Comparison of ENCODE assay signal across 25 cellular contexts in genomic region chrX:153806999-153807575, GRCh38. TPM values are rescaled to one million over a fixed set of nuclear protein-coding genes. Genes with fewer than 3 reads are reported as not detected.
"Had no signal": no experiment of that assay in that cellular context is flagged by ENCODE, and none has a peak within 500 bp of the region (broad histone marks: within the 10 kb centered on the region; RNA-seq: fewer than 3 reads in every experiment).

No MANE protein-coding gene starts in this region.

- H3K4me3 Mint-ChIP-seq: activated CD4-positive, alpha-beta memory T cell treated with anti-CD3 and anti-CD28 coated beads for 36 hours; activated CD4-positive, alpha-beta T cell treated with anti-CD3 and anti-CD28 coated beads, Interleukin-2, amount 10 ng/mL, durations not matched to agents 7 days and 5 days; activated naive CD8-positive, alpha-beta T cell treated with anti-CD3 and anti-CD28 coated beads, Interleukin-2, amount 50 U/mL, for 24 hours; activated T-cell treated with anti-CD3 and anti-CD28 coated beads, Interleukin-2, amount 50 U/mL, for 4 hours had no signal

- H3K27me3 Mint-ChIP-seq: activated CD4-positive, alpha-beta memory T cell treated with anti-CD3 and anti-CD28 coated beads for 36 hours; activated CD4-positive, alpha-beta T cell treated with anti-CD3 and anti-CD28 coated beads, Interleukin-2, amount 10 ng/mL, durations not matched to agents 7 days and 5 days; activated naive CD8-positive, alpha-beta T cell treated with anti-CD3 and anti-CD28 coated beads, Interleukin-2, amount 50 U/mL, for 24 hours had no signal

- H3K4me1 Mint-ChIP-seq: activated CD4-positive, alpha-beta T cell treated with anti-CD3 and anti-CD28 coated beads, Interleukin-2, amount 10 ng/mL, durations not matched to agents 7 days and 5 days; activated naive CD8-positive, alpha-beta T cell treated with anti-CD3 and anti-CD28 coated beads, Interleukin-2, amount 50 U/mL, for 24 hours had no signal

- H3K36me3 ChIP-seq: ascending aorta, cardiac muscle cell had no signal

- H3K27me3 ChIP-seq: ascending aorta, body of pancreas, cardiac muscle cell had no signal

- DNase-seq: activated CD4-positive, alpha-beta memory T cell treated with anti-CD3 and anti-CD28 coated beads for 36 hours; activated CD4-positive, alpha-beta T cell treated with anti-CD3 and anti-CD28 coated beads, Interleukin-2, amount 10 ng/mL, durations not matched to agents 7 days and 5 days; activated CD4-positive, CD25-positive, alpha-beta regulatory T cell; activated CD8-positive, alpha-beta memory T cell treated with anti-CD3 and anti-CD28 coated beads for 24 hours; activated effector memory CD4-positive, alpha-beta T cell treated with anti-CD3 and anti-CD28 coated beads, Interleukin-2, amount 50 U/mL, for 16 hours; activated naive CD4-positive, alpha-beta T cell treated with Interleukin-2 at 50 U/mL for 16 hours; activated naive CD8-positive, alpha-beta T cell treated with anti-CD3 and anti-CD28 coated beads, Interleukin-2, amount 50 U/mL, for 24 hours; activated T-cell treated with anti-CD3 and anti-CD28 coated beads, Interleukin-2, amount 50 U/mL, for 4 hours; amniotic stem cell; body of pancreas; Karpas-422; NCI-H1048; NCI-H146; NCI-H187 treated with DMSO at 0.1 percent for 48 hours; NCI-H2081 treated with DMSO at 0.1 percent for 48 hours; NCI-H446; NCI-H524; PC-3; SIG-M5; T-helper 2 cell; T1000 had no signal

- H3K36me3 Mint-ChIP-seq: activated CD4-positive, alpha-beta memory T cell treated with anti-CD3 and anti-CD28 coated beads for 36 hours; activated naive CD4-positive, alpha-beta T cell treated with anti-CD3 and anti-CD28 coated beads, Interleukin-2, amount 50 U/mL, for 72 hours had no signal

- H3K27ac ChIP-seq: ascending aorta, body of pancreas, cardiac muscle cell, VCaP had no signal

- H3K9me3 ChIP-seq: ascending aorta, body of pancreas had no signal

- H3K4me1 ChIP-seq: ascending aorta, body of pancreas had no signal

- H3K27ac Mint-ChIP-seq: activated CD4-positive, alpha-beta memory T cell treated with anti-CD3 and anti-CD28 coated beads for 36 hours; activated CD4-positive, alpha-beta T cell treated with anti-CD3 and anti-CD28 coated beads, Interleukin-2, amount 10 ng/mL, durations not matched to agents 7 days and 5 days; activated naive CD4-positive, alpha-beta T cell treated with anti-CD3 and anti-CD28 coated beads, Interleukin-2, amount 50 U/mL, for 72 hours; activated naive CD8-positive, alpha-beta T cell treated with anti-CD3 and anti-CD28 coated beads, Interleukin-2, amount 50 U/mL, for 24 hours had no signal

- ATAC-seq: activated naive CD4-positive, alpha-beta T cell treated with anti-CD3 and anti-CD28 coated beads, Interleukin-2, amount 50 U/mL, for 72 hours; activated naive CD8-positive, alpha-beta T cell treated with anti-CD3 and anti-CD28 coated beads, Interleukin-2, amount 50 U/mL, for 24 hours; activated T-cell treated with anti-CD3 and anti-CD28 coated beads, Interleukin-2, amount 50 U/mL, for 4 hours; body of pancreas; PC-3 had no signal

- H3K9me3 Mint-ChIP-seq: activated CD4-positive, alpha-beta memory T cell treated with anti-CD3 and anti-CD28 coated beads for 36 hours; activated CD4-positive, alpha-beta T cell treated with anti-CD3 and anti-CD28 coated beads, Interleukin-2, amount 10 ng/mL, durations not matched to agents 7 days and 5 days; activated naive CD4-positive, alpha-beta T cell treated with anti-CD3 and anti-CD28 coated beads, Interleukin-2, amount 50 U/mL, for 72 hours; activated naive CD8-positive, alpha-beta T cell treated with anti-CD3 and anti-CD28 coated beads, Interleukin-2, amount 50 U/mL, for 24 hours; activated T-cell treated with anti-CD3 and anti-CD28 coated beads, Interleukin-2, amount 50 U/mL, for 4 hours had no signal

- H3K4me3 ChIP-seq: ascending aorta, body of pancreas, cardiac muscle cell had no signal

RNA-seq across cellular contexts. Expression of gene SRPK3, which starts 26.2 kb away (rescaled TPM):
- total RNA-seq: activated CD4-positive, alpha-beta memory T cell treated with anti-CD3 and anti-CD28 coated beads for 36 hours; activated CD4-positive, alpha-beta T cell treated with anti-CD3 and anti-CD28 coated beads, Interleukin-2, amount 10 ng/mL, durations not matched to agents 7 days and 5 days; activated naive CD4-positive, alpha-beta T cell treated with anti-CD3 and anti-CD28 coated beads, Interleukin-2, amount 50 U/mL, for 72 hours; activated T-cell treated with anti-CD3 and anti-CD28 coated beads, Interleukin-2, amount 50 U/mL, for 4 hours; body of pancreas; cardiac muscle cell had no signal
